Comparison of ENCODE assay signal across 1 cellular context in genomic region chr1:206946261-206946660, GRCh38.
TF ChIP-seq lines count a peak whose summit lies in the region.

Gene PIGR, minus strand, starts transcription at chr1:206946466. Its CDS starts 5,935 bp downstream, at chr1:206940531.

TF ChIP-seq in H1, 55 proteins besides CTCF, POLR2A, EP300 and RAD21:
- no peak for TF ChIP-seq JUND (IDR thresholded peaks at IDR 0.05; ENCODE audit: low read length)
- no peak for TF ChIP-seq YY1 (IDR thresholded peaks at IDR 0.05; ENCODE audit: low read depth, low read length)
- TF ChIP-seq TBP (IDR thresholded peaks at IDR 0.05; ENCODE audit: low read depth, low read length) = no peak
- TF ChIP-seq FOSL1 (IDR thresholded peaks at IDR 0.05; ENCODE audit: insufficient read depth, low read depth, low read length) = no peak
- no peak for TF ChIP-seq ZNF274 (IDR thresholded peaks at IDR 0.05; ENCODE audit: borderline replicate concordance, extremely low read depth, low read length)
- no peak for TF ChIP-seq BCL11A (IDR thresholded peaks at IDR 0.05; ENCODE audit: low read depth in 2 of 2, low read length in 2 of 2)
